12 cellular contexts compared by ENCODE assay signal in the genomic region with DNA sequence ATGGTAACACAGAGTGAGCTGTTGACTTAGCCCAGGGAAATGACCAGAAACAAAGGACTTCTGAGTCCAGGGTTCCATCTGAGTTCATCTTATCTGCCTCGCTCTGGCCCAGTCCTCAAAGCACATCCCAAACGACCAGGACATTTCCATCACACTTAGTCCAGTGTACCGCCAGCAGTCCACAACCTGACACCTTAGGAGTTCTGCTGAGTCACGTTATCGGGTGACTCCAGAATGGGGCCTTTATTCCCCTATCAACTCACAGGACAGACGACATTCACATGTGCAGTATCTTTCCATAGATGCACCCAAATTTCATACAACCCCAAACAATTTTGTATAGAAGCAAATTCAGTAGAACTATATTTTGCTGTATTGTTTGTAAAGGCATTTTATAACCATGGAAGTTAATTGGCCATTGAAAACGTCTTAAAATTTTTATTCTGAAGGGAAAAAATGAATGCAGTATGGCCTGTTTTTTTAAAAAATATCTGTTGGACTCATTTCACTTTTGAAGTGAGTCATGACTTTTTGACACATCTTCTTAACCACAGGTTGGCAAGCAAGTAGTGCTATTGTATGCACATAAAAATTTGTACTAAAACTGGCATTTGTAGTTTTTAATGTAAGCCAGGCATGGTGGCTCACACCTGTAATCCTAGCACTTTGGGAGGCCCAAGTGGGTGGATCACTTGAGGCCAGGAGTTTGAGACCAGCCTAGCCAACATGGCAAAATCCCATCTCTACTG. TPM values are rescaled to one million over a fixed set of nuclear protein-coding genes. Genes with fewer than 3 reads are reported as not detected.
A peak's percentile ranks its signal among the peaks of the same experiment; 100 is the strongest.
DNase-seq lines count a peak whose midpoint lies in the region; TF ChIP-seq lines count a peak whose summit lies in the region.
"Had no signal": no experiment of that assay in that cellular context is flagged by ENCODE, and none has a peak within 500 bp of the region (broad histone marks: within the 10 kb centered on the region; RNA-seq: fewer than 3 reads in every experiment).

No MANE protein-coding gene starts in this region.

- no peak overlapping the region for H3K27ac ChIP-seq in GM23248
- H3K27ac ChIP-seq in RWPE1, result peak overlapping the region; percentile 70
- peak overlapping the region in 3 of 4 donors; percentile 24 to 87 (median 85) for H3K27ac ChIP-seq in esophagus squamous epithelium
- H3K27ac ChIP-seq: BLaER1 had no signal

- H3K9ac ChIP-seq in GM23248, result no peak overlapping the region
- H3K9ac ChIP-seq: BLaER1 had no signal

- H3K9me2 ChIP-seq in GM23248 (ENCODE audit: insufficient read depth), result no peaks in the 10 kb centered on the region

- no peaks in the 10 kb centered on the region for H4K20me1 ChIP-seq in GM23248 (ENCODE audit: insufficient read depth)
- H4K20me1 ChIP-seq: BLaER1 had no signal

- 0 out of 2 replicates have a peak, but pooled peaks cover 6% of the 10 kb centered on the region for H3K4me1 ChIP-seq in GM23248 (ENCODE audit: insufficient read depth)
- H3K4me1 ChIP-seq in esophagus squamous epithelium, result peaks cover 0 to 50% (median 0%) of the 10 kb centered on the region in 3 donors
- H3K4me1 ChIP-seq: BLaER1 had no signal

- TF ChIP-seq POLR2A in esophagus squamous epithelium (IDR thresholded peaks at IDR 0.05), result no peak

- H2AFZ ChIP-seq in GM23248, result no peak overlapping the region

- H3K9me3 ChIP-seq in GM23248 (ENCODE audit: low read depth) (peaks cover 2% of the 10 kb centered on the region), esophagus squamous epithelium (peaks cover 0 to 16% (median 7%) of the 10 kb centered on the region in 3 donors)

- in situ Hi-C loops in GM23248 (cut with MboI), result loop anchor here (25.0 kb wide), 1 partner anchor 1314 kb away; no protein-coding TSS in a partner anchor

- no peak overlapping the region for H3K4me3 ChIP-seq in GM23248
- H3K4me3 ChIP-seq in esophagus squamous epithelium, result no peak overlapping the region
- H3K4me3 ChIP-seq: BLaER1 had no signal

- peak; percentile 62 for DNase-seq in GM23248
- DNase-seq in RWPE1 (ENCODE audit: low spot score), result no peak
- DNase-seq in esophagus squamous epithelium (lab: John Stamatoyannopoulos, UW), result no peak
- DNase-seq in myocyte (ENCODE audit: low read depth), result peak; percentile 18
- no peak for DNase-seq in GM10248 (ENCODE audit: extremely low spot score)
- no peak for DNase-seq in stimulated activated CD4-positive, alpha-beta T cell treated with anti-CD3 and anti-CD28 coated beads, Interleukin-4, amount 100 ng/mL, for 24 hours
- DNase-seq in SHP77 treated with DMSO at 0.1 percent for 48 hours (lab: John Stamatoyannopoulos, UW), result no peak
- DNase-seq: DMS 273 treated with DMSO at 0.1 percent for 48 hours, NCI-H2227 treated with DMSO at 0.1 percent for 48 hours, NCI-H526, SIG-M5 had no signal

- TF ChIP-seq CTCF in RWPE1 (conservative IDR thresholded peaks at IDR 0.05; ENCODE audit: low read depth) (no peak), esophagus squamous epithelium (IDR thresholded peaks at IDR 0.05) (no peak), GM10248 (IDR thresholded peaks at IDR 0.05; ENCODE audit: control extremely low read depth, extremely low read depth, low read depth, missing control alignments) (no peak)

- WGBS in GM23248 (ENCODE audit: low coverage in 1 of 2, low lambda C conversion rate in 2 of 2, missing lambda C conversion rate in 2 of 2), 2 experiments, result 63 to 66% methylated on average over 7 of the region's 7 CpGs
- WGBS in esophagus squamous epithelium, 2 donors, result 52 to 54% methylated on average over 4 to 7 of the region's 7 CpGs

- H3F3A ChIP-seq in GM23248 (ENCODE audit: insufficient read depth), result no peaks in the 10 kb centered on the region

- CTCF ChIA-PET in RWPE1 (lab: Yijun Ruan, JAX), result no interaction called here
- CTCF ChIA-PET in GM10248 (lab: Yijun Ruan, JAX), result no interaction called here

- no peaks in the 10 kb centered on the region for H3K27me3 ChIP-seq in GM23248 (replicated peaks; ENCODE audit: insufficient read depth)
- no peaks in the 10 kb centered on the region for H3K27me3 ChIP-seq in esophagus squamous epithelium
- H3K27me3 ChIP-seq: BLaER1 had no signal

- no peaks in the 10 kb centered on the region for H3K79me2 ChIP-seq in GM23248 (ENCODE audit: insufficient read depth)

- POLR2A ChIA-PET in RWPE1 (lab: Yijun Ruan, JAX; ENCODE audit: low non-redundant PET) (no interaction called here), GM10248 (lab: Yijun Ruan, JAX) (no interaction called here)

- intact Hi-C loops in esophagus squamous epithelium (cut with DNase I), result no loop called here

- 0 out of 2 replicates have a peak, but pooled peaks cover 4% of the 10 kb centered on the region for H3K36me3 ChIP-seq in GM23248 (ENCODE audit: low read depth)
- H3K36me3 ChIP-seq in esophagus squamous epithelium, result peaks cover 0 to 8% (median 0%) of the 10 kb centered on the region in 3 donors

- H3K4me2 ChIP-seq in GM23248 (ENCODE audit: unreplicated experiment), result no peak overlapping the region
- H3K4me2 ChIP-seq: BLaER1 had no signal

RNA-seq across cellular contexts. Expression of a gene that starts 46.3 kb away (rescaled TPM):
- total RNA-seq in GM23248 (2014; rRNA removed; shearing (Covaris generic)), result 5.7 and 11.3 TPM in 2 replicates
- polyA plus RNA-seq in GM23248 (2016; fragmentation: Nextera tagmentation; extraction: Ambion mirVana), result 7.3 and 7.9 TPM in 2 replicates
- total RNA-seq in esophagus squamous epithelium, result 10 to 100 TPM in 1 of 4 donors, 1 to 10 TPM in 3; 4.7 to 10.5 (median 7.5) TPM
- total RNA-seq in myocyte, result 14.3 and 14.4 TPM in 2 replicates
- polyA plus RNA-seq in myocyte (2012), result 8.8 TPM

Comparison
In these comparisons a context has a peak if more than half of its experiments do, and no peak if none do; other contexts are left out.
1. DNase-seq: peak in GM23248 (single experiment) and myocyte (single experiment); none in RWPE1 (single experiment), esophagus squamous epithelium (single experiment), GM10248 (single experiment), stimulated activated CD4-positive, alpha-beta T cell treated with anti-CD3 and anti-CD28 coated beads, Interleukin-4, amount 100 ng/mL, for 24 hours (single experiment) and SHP77 treated with DMSO at 0.1 percent for 48 hours (single experiment).